In the genomic region with DNA sequence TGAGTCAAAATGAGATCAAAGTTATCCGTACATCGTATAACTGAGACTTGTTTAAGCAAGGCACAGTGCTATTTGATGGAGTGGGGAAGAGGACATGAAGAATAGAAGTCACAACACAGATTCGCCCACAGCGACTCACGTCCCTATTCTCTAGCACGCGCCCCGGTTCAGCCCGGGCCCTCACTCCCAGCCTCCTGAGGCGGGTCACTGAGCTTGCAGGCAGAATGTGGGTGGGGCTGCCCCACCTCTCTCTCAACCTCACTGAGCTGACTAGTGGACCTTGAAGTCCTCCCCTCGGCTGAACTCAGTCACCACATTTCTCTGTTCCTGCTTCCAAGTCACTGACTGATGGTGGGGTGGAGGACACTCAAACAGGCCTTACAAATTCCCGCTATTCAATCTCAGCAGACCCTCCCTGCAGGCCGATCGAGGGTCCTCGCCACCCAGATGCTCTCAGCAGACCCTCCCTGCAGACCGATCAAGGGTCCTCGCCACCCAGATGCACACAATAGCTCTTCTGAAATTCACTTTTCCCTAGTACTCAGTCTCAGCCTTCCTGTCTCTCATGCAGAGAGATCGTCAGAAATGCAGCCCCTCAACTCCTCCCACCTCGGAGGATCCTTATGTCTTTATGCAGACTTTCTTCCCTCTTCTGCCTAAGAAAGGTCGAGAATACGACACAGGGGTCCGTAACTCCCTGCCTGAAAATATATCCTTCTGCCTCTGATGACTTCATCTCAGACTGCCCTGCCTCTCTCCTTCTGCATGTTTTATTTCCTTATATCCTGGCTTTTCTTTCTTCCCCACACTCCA, we compare ENCODE assay signal across 11 cellular contexts. TPM values are rescaled to one million over a fixed set of nuclear protein-coding genes. Genes with fewer than 3 reads are reported as not detected.
DNase-seq lines count a peak whose midpoint lies in the region; ATAC-seq, FAIRE-seq and TF ChIP-seq lines count a peak whose summit lies in the region.
"Had no signal": no experiment of that assay in that cellular context is flagged by ENCODE, and none has a peak within 500 bp of the region (broad histone marks: within the 10 kb centered on the region; RNA-seq: fewer than 3 reads in every experiment).

No MANE protein-coding gene starts in this region.

- TF ChIP-seq RAD21 in K562 (CRISPR knock-in tag; conservative IDR thresholded peaks at IDR 0.05 in 1 of 2, IDR thresholded peaks at IDR 0.05 in 1 of 2): no peak

- peak overlapping the region; percentile 50 for H3K4me3 Mint-ChIP-seq in Caco-2 (ENCODE audit: unreplicated experiment)

- ATAC-seq in GM19372 (IDR thresholded peaks at IDR 0.05; ENCODE audit: low read depth, unreplicated experiment) (peak; percentile 79), HG03039 (IDR thresholded peaks at IDR 0.05; ENCODE audit: unreplicated experiment) (peak; percentile 89), K562 (peak; percentile 71)

- H3K27me3 Mint-ChIP-seq in Caco-2 (ENCODE audit: insufficient read depth, unreplicated experiment): no peaks in the 10 kb centered on the region

- H3K27me3 ChIP-seq in Caco-2 (replicated peaks; ENCODE audit: control insufficient read depth, insufficient read depth, low read length) (no peaks in the 10 kb centered on the region), K562 (ENCODE audit: control insufficient read depth in 2 of 2, insufficient read depth in 2 of 2, low read length in 2 of 2) (peaks cover 0 to 19% of the 10 kb centered on the region in 2 experiments; a peak in 1 of 5 replicates)

- no peaks in the 10 kb centered on the region for H3K9me3 Mint-ChIP-seq in Caco-2 (ENCODE audit: unreplicated experiment)

- no peak overlapping the region for H3K4me2 ChIP-seq in K562 (ENCODE audit: insufficient read depth, low read length)
- H3K4me2 ChIP-seq: KMS-11 had no signal

- TF ChIP-seq CTCF in Caco-2 (IDR thresholded peaks at IDR 0.05; ENCODE audit: insufficient read depth in 1 of 2, low read depth in 1 of 2, low read length in 1 of 2, severe bottlenecking in 1 of 2, unreplicated experiment in 1 of 2) (no peak), K562 (IDR thresholded peaks at IDR 0.05 in 2 of 3, conservative IDR thresholded peaks at IDR 0.05 in 1 of 3; ENCODE audit: insufficient read depth in 2 of 3, low read depth in 1 of 3, low read length in 3 of 3) (no peak)

- intact Hi-C loops in Caco-2 (cut with micrococcal nuclease; ENCODE audit: unreplicated experiment): no loop called here
- intact Hi-C loops in K562 (cut with micrococcal nuclease): no loop called here

- WGBS in K562 (ENCODE audit: insufficient coverage, low coverage, missing lambda C conversion rate): 7% methylated on average over 20 of the region's 22 CpGs

- peaks cover 87% of the 10 kb centered on the region for H3K36me3 Mint-ChIP-seq in Caco-2 (ENCODE audit: insufficient read depth, unreplicated experiment)

- H3K36me3 ChIP-seq in Caco-2 (ENCODE audit: control insufficient read depth, insufficient read depth, low read length) (peaks cover 2% of the 10 kb centered on the region), K562 (ENCODE audit: control insufficient read depth, insufficient read depth, low read length) (no peaks in the 10 kb centered on the region)

- no peaks in the 10 kb centered on the region for H4K20me1 ChIP-seq in K562 (replicated peaks; ENCODE audit: control insufficient read depth, insufficient read depth, low read length)

- H3K9me1 ChIP-seq in K562 (ENCODE audit: control insufficient read depth, insufficient read depth, low read length): no peaks in the 10 kb centered on the region

- H3K4me3 ChIP-seq in Caco-2 (ENCODE audit: low read depth, low read length) (no peak overlapping the region), K562 (no peak overlapping the region)

- FAIRE-seq in K562 (lab: Jason Lieb, UNC): no peak
- FAIRE-seq: TTC549 had no signal

- BruUV-seq in Caco-2 (replicated peaks; lab: Mats Ljungman, UMichigan) (no TSS peak), K562 (replicated peaks; lab: Mats Ljungman, UMichigan) (no TSS peak)

- no peak overlapping the region for H2AFZ ChIP-seq in K562 (ENCODE audit: low read depth, low read length)

- H3K9me3 ChIP-seq in Caco-2 (no peaks in the 10 kb centered on the region), K562 (replicated peaks; ENCODE audit: control insufficient read depth, insufficient read depth, low read depth, low read length) (no peaks in the 10 kb centered on the region)

- in situ Hi-C loops in K562 (cut with MboI): no loop called here

- H3K9ac ChIP-seq in K562 (ENCODE audit: insufficient read depth in 1 of 2, low read depth in 2 of 2, low read length in 2 of 2): no peak overlapping the region
- H3K9ac ChIP-seq: KMS-11 had no signal

- no peak for TF ChIP-seq POLR2A in K562 (conservative IDR thresholded peaks at IDR 0.05)

- H3K27ac Mint-ChIP-seq in Caco-2 (ENCODE audit: unreplicated experiment): peak overlapping the region; percentile 45

- CTCF ChIA-PET in Caco-2 (lab: Charles Lee): no interaction called here
- CTCF ChIA-PET in K562 (lab: Yijun Ruan, JAX; ENCODE audit: low intra/inter-chr PET ratio): no interaction called here

- DNase-seq in Caco-2 (peak; percentile 61 to 62), K562 (ENCODE audit: extremely low read depth in 1 of 4, low spot score in 3 of 4) (peak in 3 of 4 experiments; percentile 10 to 16 (median 14)), amygdala (lab: John Stamatoyannopoulos, UW) (no peak), putamen (ENCODE audit: low spot score) (no peak), cerebellar cortex (ENCODE audit: low spot score) (no peak)
- DNase-seq in activated CD4-positive, alpha-beta T cell treated with anti-CD3 and anti-CD28 coated beads, Interleukin-2, amount 50 U/mL, for 48 hours: no peak
- DNase-seq: stimulated activated CD4-positive, alpha-beta T cell treated with anti-CD3 and anti-CD28 coated beads, Interleukin-4, amount 100 ng/mL, for 4 hours had no signal

- no peak for TF ChIP-seq EP300 in K562 (IDR thresholded peaks at IDR 0.05; ENCODE audit: low read length)

- H3K4me1 Mint-ChIP-seq in Caco-2 (ENCODE audit: low read depth, unreplicated experiment): peaks cover 39% of the 10 kb centered on the region

- H3K27ac ChIP-seq in K562 (ENCODE audit: extremely low read depth, low read depth, low read length): no peak overlapping the region
- H3K27ac ChIP-seq: KMS-11 had no signal

- H3K4me1 ChIP-seq in Caco-2 (peaks cover 73% of the 10 kb centered on the region), K562 (replicated peaks in 1 of 2; ENCODE audit: control insufficient read depth in 2 of 2, insufficient read depth in 2 of 2, low read length in 2 of 2) (no peaks in the 10 kb centered on the region; a peak in 1 of 5 replicates)

- no peaks in the 10 kb centered on the region for H3K79me2 ChIP-seq in K562 (ENCODE audit: control insufficient read depth, insufficient read depth, low read length)

- POLR2A ChIA-PET in Caco-2 (lab: Charles Lee) (no interaction called here), K562 (lab: Yijun Ruan, JAX) (interaction anchor here (0.6 kb wide), 1 partner anchor 8 kb away, joined by 3 read pairs; no protein-coding TSS in a partner anchor)

TF ChIP-seq in K562, 482 proteins besides CTCF, POLR2A, EP300 and RAD21 (continues in another document):
- TF ChIP-seq SMARCB1 (IDR thresholded peaks at IDR 0.05; ENCODE audit: insufficient read length, low read depth) (no peak), ZBTB7A (IDR thresholded peaks at IDR 0.05; ENCODE audit: borderline replicate concordance, control insufficient read depth, low read depth, low read length) (no peak), NELFE (IDR thresholded peaks at IDR 0.05; ENCODE audit: insufficient read depth, insufficient read length) (no peak), GATA2 (CRISPR knock-in tag; IDR thresholded peaks at IDR 0.05) (no peak)
- TF ChIP-seq, protein P1, sequence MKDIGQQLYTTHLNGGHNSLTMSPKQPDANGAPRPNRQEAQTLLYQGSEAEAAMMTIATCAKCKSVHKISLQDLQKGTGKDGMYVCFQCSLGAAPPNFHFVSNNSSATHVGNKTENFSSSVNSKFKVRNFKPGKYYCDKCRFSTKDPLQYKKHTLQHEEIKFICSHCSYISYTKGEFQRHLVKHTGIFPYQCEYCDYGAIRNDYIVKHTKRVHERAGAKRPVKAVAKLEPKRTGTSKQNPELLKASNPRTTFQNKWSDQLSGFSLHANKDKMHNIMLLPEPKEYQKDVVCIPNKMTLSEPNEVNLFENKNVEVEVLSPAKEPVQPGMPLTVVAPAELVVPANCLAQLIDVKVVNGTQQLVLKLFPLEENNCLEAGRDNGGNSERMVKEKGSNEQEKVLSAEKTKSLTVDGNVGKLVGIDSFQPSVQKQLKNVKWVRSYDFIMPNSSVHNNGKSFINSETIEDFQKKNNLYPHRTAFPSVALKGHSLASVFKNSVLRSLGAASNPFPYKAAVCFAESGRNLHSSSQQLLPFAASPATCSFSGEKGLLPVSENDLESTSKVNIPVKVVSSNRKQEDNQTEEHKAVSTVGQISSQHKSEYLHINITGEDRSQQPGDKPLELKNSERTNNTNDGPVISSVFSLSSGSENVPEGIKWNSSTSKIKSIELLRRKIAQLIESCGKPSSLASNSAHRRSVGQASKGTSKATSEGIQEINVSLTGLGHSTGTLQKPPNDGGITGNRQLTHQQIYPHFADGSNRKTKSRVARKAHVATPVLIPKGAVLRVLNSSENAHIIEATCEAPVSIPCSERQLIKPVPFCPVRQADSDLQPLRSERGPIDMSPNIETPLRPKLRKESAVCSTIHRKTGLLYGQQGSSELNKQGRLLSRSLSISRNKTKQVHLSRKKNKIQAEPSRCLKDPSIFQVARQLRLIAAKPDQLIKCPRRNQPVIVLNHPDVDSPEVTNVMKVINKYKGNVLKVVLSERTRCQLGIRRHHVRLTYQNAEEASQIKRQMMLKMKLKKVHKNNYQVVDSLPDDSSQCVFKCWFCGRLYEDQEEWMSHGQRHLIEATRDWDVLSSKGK (CRISPR knock-in tag; IDR thresholded peaks at IDR 0.05): no peak

RNA-seq across cellular contexts. Expression of a gene that starts 12.8 kb away (rescaled TPM):
- 276 and 320 TPM in 2 replicates for total RNA-seq in Caco-2 (2022)
- total RNA-seq in K562 (2011; cell fraction: chromatin; rRNA removed; ENCODE audit: low replicate concordance): not detected in 2 replicates
- not detected in 2 replicates for total RNA-seq in K562 (2011; cell fraction: nucleolus; rRNA removed)
- total RNA-seq in K562 (2011; cell fraction: nucleoplasm; rRNA removed): not detected in 2 replicates
- 0.29 TPM in 1 of 2 replicates, not detected in the other for total RNA-seq in K562 (2014; rRNA removed)
- total RNA-seq in K562 (2014; rRNA removed; fragmentation: Illumina TruSeq; extraction: Trizol): not detected in 2 replicates
- not detected in 2 replicates for total RNA-seq in K562 (2015; rRNA removed; fragmentation: Illumina TruSeq; extraction: Trizol)
- 0.27 and 0.60 TPM in 2 replicates for total RNA-seq in K562 (2021)
- 0.03 TPM in 1 of 2 replicates, not detected in the other for polyA plus RNA-seq in K562 (2011; rRNA removed)
- polyA plus RNA-seq in K562 (2011; cell fraction: cytosol; rRNA removed): not detected in 2 replicates
- polyA plus RNA-seq in K562 (2011; cell fraction: nucleus; rRNA removed): not detected in 2 replicates
- polyA plus RNA-seq in K562 (2012): 0.03 and 0.33 TPM in 2 replicates
- polyA plus RNA-seq in K562 (2014; fragmentation: Illumina TruSeq; extraction: Trizol): 0.08 TPM in 1 of 2 replicates, not detected in the other
- polyA plus RNA-seq in K562 (2014; fragmentation: Nextera tagmentation; extraction: Ambion mirVana): under 1 TPM in 1 of 2 experiments, not detected in 1; 0.08 TPM
- not detected in 2 replicates for polyA plus RNA-seq in K562 (2014; rRNA removed)
- polyA minus RNA-seq in K562 (2011; rRNA and poly(A)+ RNA removed): not detected in 2 replicates
- not detected in 2 replicates for polyA minus RNA-seq in K562 (2011; cell fraction: cytosol; rRNA and poly(A)+ RNA removed)
- not detected in 2 replicates for polyA minus RNA-seq in K562 (2011; cell fraction: nucleus; rRNA and poly(A)+ RNA removed)

Comparison
In these comparisons a context has a peak if more than half of its experiments do, and no peak if none do; other contexts are left out.
1. DNase-seq: peak in Caco-2 (2 of 2) and K562 (3 of 4); none in amygdala (0 of 56), activated CD4-positive, alpha-beta T cell treated with anti-CD3 and anti-CD28 coated beads, Interleukin-2, amount 50 U/mL, for 48 hours (0 of 2), putamen (single experiment) and cerebellar cortex (single experiment).
2. RNA of a gene that starts 12.8 kb away (total RNA-seq): 276 to 320 TPM in Caco-2; 0.27 to 0.60 TPM in K562; every median in the first group is over 100 times any median in the second.
3. Peak in every context shown above with its lines, with median percentiles within 50 percentile points of each other: ATAC-seq.